1 cellular context compared by ENCODE assay signal in the genomic region with DNA sequence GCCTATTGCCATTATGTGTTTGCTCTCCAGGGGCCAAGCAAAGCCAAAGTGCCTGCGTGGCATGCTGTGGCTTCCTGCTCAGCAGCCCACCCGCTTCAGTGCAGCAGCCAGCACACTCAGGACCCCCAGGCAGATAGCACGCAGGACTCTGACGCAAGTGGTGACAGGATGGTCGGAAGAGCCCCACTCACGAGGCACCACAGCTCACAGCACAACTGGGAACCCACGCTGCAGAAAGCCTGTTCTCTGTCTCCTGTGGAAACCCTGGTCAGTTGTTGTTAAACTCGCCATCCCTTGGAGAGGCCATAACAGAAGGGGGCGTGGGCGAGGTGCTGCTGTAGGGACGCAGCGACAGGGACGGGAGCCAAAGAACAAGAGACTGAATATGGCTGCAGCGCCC.
TF ChIP-seq lines count a peak whose summit lies in the region.

No MANE protein-coding gene starts in this region.

TF ChIP-seq in GM23338, 12 proteins besides CTCF, POLR2A, EP300 and RAD21 (continued from another document):
- TF ChIP-seq, protein P1, sequence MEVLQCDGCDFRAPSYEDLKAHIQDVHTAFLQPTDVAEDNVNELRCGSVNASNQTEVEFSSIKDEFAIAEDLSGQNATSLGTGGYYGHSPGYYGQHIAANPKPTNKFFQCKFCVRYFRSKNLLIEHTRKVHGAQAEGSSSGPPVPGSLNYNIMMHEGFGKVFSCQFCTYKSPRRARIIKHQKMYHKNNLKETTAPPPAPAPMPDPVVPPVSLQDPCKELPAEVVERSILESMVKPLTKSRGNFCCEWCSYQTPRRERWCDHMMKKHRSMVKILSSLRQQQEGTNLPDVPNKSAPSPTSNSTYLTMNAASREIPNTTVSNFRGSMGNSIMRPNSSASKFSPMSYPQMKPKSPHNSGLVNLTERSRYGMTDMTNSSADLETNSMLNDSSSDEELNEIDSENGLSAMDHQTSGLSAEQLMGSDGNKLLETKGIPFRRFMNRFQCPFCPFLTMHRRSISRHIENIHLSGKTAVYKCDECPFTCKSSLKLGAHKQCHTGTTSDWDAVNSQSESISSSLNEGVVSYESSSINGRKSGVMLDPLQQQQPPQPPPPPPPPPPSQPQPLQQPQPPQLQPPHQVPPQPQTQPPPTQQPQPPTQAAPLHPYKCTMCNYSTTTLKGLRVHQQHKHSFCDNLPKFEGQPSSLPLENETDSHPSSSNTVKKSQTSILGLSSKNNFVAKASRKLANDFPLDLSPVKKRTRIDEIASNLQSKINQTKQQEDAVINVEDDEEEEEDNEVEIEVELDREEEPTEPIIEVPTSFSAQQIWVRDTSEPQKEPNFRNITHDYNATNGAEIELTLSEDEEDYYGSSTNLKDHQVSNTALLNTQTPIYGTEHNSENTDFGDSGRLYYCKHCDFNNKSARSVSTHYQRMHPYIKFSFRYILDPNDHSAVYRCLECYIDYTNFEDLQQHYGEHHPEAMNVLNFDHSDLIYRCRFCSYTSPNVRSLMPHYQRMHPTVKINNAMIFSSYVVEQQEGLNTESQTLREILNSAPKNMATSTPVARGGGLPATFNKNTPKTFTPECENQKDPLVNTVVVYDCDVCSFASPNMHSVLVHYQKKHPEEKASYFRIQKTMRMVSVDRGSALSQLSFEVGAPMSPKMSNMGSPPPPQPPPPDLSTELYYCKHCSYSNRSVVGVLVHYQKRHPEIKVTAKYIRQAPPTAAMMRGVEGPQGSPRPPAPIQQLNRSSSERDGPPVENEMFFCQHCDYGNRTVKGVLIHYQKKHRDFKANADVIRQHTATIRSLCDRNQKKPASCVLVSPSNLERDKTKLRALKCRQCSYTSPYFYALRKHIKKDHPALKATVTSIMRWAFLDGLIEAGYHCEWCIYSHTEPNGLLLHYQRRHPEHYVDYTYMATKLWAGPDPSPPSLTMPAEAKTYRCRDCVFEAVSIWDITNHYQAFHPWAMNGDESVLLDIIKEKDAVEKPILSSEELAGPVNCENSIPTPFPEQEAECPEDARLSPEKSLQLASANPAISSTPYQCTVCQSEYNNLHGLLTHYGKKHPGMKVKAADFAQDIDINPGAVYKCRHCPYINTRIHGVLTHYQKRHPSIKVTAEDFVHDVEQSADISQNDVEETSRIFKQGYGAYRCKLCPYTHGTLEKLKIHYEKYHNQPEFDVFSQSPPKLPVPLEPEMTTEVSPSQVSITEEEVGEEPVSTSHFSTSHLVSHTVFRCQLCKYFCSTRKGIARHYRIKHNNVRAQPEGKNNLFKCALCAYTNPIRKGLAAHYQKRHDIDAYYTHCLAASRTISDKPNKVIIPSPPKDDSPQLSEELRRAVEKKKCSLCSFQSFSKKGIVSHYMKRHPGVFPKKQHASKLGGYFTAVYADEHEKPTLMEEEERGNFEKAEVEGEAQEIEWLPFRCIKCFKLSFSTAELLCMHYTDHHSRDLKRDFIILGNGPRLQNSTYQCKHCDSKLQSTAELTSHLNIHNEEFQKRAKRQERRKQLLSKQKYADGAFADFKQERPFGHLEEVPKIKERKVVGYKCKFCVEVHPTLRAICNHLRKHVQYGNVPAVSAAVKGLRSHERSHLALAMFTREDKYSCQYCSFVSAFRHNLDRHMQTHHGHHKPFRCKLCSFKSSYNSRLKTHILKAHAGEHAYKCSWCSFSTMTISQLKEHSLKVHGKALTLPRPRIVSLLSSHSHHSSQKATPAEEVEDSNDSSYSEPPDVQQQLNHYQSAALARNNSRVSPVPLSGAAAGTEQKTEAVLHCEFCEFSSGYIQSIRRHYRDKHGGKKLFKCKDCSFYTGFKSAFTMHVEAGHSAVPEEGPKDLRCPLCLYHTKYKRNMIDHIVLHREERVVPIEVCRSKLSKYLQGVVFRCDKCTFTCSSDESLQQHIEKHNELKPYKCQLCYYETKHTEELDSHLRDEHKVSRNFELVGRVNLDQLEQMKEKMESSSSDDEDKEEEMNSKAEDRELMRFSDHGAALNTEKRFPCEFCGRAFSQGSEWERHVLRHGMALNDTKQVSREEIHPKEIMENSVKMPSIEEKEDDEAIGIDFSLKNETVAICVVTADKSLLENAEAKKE (CRISPR knock-in tag; IDR thresholded peaks at IDR 0.05), result no peak
- no peak for TF ChIP-seq NANOG (IDR thresholded peaks at IDR 0.05; ENCODE audit: borderline replicate concordance)
